In genomic region chr3:113200946-113201345, GRCh38 we compare ENCODE assay signal across 25 cellular contexts. TPM values are rescaled to one million over a fixed set of nuclear protein-coding genes. Genes with fewer than 3 reads are reported as not detected.
"Had no signal": no experiment of that assay in that cellular context is flagged by ENCODE, and none has a peak within 500 bp of the region (broad histone marks: within the 10 kb centered on the region; RNA-seq: fewer than 3 reads in every experiment).

No MANE protein-coding gene starts in this region.

- H3K4me3 ChIP-seq: K562, PC-9, Peyer's patch had no signal

- H3K27ac ChIP-seq: KMS-11, PC-9, Peyer's patch had no signal

- H2AFZ ChIP-seq: PC-9 had no signal

- ATAC-seq: K562, Right ventricle myocardium inferior, T-cell had no signal

- H3K36me3 ChIP-seq: Peyer's patch had no signal

- H3K4me2 ChIP-seq: KMS-11, PC-9, SK-N-SH had no signal

- H3K9ac ChIP-seq: KMS-11, SK-N-SH had no signal

- H3K9me3 ChIP-seq: Peyer's patch had no signal

- H3K27me3 ChIP-seq: Peyer's patch had no signal

- DNase-seq: Kasumi-1, MM.1S, NCI-H1092 treated with DMSO at 0.1 percent for 48 hours, NCI-H1436, NCI-H187, NCI-H2029, NCI-H2081 treated with DMSO at 0.1 percent for 48 hours, NCI-H2171, NCI-H226, NCI-H446, NCI-H510A, NCI-H524 treated with DMSO at 0.1 percent for 48 hours, NCI-H69, NCI-H774, OCI-M1, PC-9, Peyer's patch, SHP77 treated with DMSO at 0.1 percent for 48 hours, SK-N-SH, SW 1271, T-cell had no signal

- H3K4me1 ChIP-seq: Peyer's patch had no signal

RNA-seq across cellular contexts. Expression of gene BOC, which starts 10.4 kb away (rescaled TPM):
- total RNA-seq: HT-29, K562 had no signal
- polyA plus RNA-seq: K562 had no signal
